Comparison of ENCODE assay signal across 9 cellular contexts in the genomic region with DNA sequence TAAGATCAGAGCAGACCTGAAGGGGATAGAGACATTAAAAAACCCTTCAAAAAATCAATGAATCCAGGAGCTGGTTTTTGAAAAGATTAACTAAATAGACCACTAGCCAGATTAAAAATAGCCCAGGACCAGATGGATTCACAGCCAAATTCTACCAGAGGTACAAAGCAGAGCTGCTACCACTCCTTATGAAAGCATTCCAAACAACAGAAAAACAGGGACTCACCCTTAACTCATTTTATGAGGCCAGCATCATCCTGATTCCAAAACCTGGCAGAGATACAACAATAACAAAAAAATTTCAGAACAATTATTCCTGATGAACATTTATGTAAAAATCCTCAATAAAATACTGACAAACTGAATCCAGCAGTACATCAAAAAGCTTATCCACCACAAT. TPM values are rescaled to one million over a fixed set of nuclear protein-coding genes. Genes with fewer than 3 reads are reported as not detected.
"Had no signal": no experiment of that assay in that cellular context is flagged by ENCODE, and none has a peak within 500 bp of the region (broad histone marks: within the 10 kb centered on the region; RNA-seq: fewer than 3 reads in every experiment).

No MANE protein-coding gene starts in this region.

RNA-seq across cellular contexts. Expression of a gene that starts 19.2 kb away (rescaled TPM):
- total RNA-seq: stomach, suprapubic skin, temporal lobe, thoracic aorta, thyroid gland, transverse colon, upper lobe of right lung, urinary bladder, vagina had no signal
- polyA plus RNA-seq: stomach, urinary bladder had no signal

RNA-seq across cellular contexts. Expression of a gene that starts 33.4 kb away (rescaled TPM):
- total RNA-seq: temporal lobe, thoracic aorta, urinary bladder had no signal
